In the genomic region with DNA sequence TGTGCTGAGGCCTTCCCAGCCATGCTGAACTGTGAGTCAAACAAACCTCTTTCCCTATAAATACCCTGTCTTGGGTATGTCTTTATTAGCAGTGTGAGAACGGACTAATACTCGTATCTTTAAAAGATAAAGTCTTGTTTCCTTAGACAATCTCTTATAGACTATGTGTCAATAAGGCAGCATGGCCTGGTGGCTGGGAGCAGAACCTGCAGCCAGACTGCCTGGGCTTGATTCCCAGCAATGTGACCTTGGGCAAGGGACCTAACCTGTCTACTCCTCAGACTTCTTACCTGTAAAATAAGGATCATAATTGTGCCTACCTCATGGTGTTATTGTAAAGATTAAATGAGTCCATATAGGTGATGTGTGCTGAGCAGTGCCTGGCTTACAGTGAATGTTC, we compare ENCODE assay signal across 13 cellular contexts.
DNase-seq lines count a peak whose midpoint lies in the region; ATAC-seq and TF ChIP-seq lines count a peak whose summit lies in the region.
"Had no signal": no experiment of that assay in that cellular context is flagged by ENCODE, and none has a peak within 500 bp of the region (broad histone marks: within the 10 kb centered on the region; RNA-seq: fewer than 3 reads in every experiment).

No MANE protein-coding gene starts in this region.

- peak; percentile 42 for DNase-seq in LNCaP clone FGC (ENCODE audit: low read depth)
- DNase-seq in left lobe of liver (ENCODE audit: low spot score) = no peak
- DNase-seq in neural progenitor cell (ENCODE audit: low spot score) = no peak
- DNase-seq: Calu3; CD4-positive, alpha-beta memory T cell; DMS79 treated with DMSO at 0.1 percent for 48 hours; GF-D8; H9 had no signal

- peaks cover 8% of the 10 kb centered on the region for H3K4me1 Mint-ChIP-seq in neural progenitor cell
- H3K4me1 Mint-ChIP-seq: CD4-positive, alpha-beta memory T cell; GM23338 had no signal

- 0 out of 2 replicates have a peak, but pooled peaks have one; percentile 8 for TF ChIP-seq CTCF in LNCaP clone FGC (IDR thresholded peaks at IDR 0.05; ENCODE audit: control insufficient read depth, extremely low read depth, insufficient read depth)
- peak; percentile 35; the same call in 1 of the 2 replicates for TF ChIP-seq CTCF in VCaP (conservative IDR thresholded peaks at IDR 0.05)
- TF ChIP-seq CTCF in neural progenitor cell (IDR thresholded peaks at IDR 0.05) = no peak

- H3K9ac ChIP-seq in neural progenitor cell = no peak overlapping the region

- no peaks in the 10 kb centered on the region for H3K79me2 ChIP-seq in neural progenitor cell (ENCODE audit: low read depth)

- peaks cover 11% of the 10 kb centered on the region for H3K4me1 ChIP-seq in neural progenitor cell

- no peak overlapping the region for H2AFZ ChIP-seq in neural progenitor cell (replicated peaks)
- H2AFZ ChIP-seq: GM23338 had no signal

- H3K36me3 ChIP-seq in neural progenitor cell = no peaks in the 10 kb centered on the region

- H3K27ac Mint-ChIP-seq in neural progenitor cell = no peak overlapping the region
- H3K27ac Mint-ChIP-seq: CD4-positive, alpha-beta memory T cell; GM23338; H9 had no signal

- H3K9me3 Mint-ChIP-seq in neural progenitor cell = no peaks in the 10 kb centered on the region
- H3K9me3 Mint-ChIP-seq: CD4-positive, alpha-beta memory T cell; GM23338; H9 had no signal

- H3K27me3 ChIP-seq in neural progenitor cell = no peaks in the 10 kb centered on the region

- H3K27ac ChIP-seq in VCaP = no peak overlapping the region
- no peak overlapping the region for H3K27ac ChIP-seq in neural progenitor cell

- H3F3A ChIP-seq in neural progenitor cell (ENCODE audit: low read depth) = no peaks in the 10 kb centered on the region

- H3K4me3 ChIP-seq in LNCaP clone FGC (ENCODE audit: low read depth, low read length) = no peak overlapping the region
- H3K4me3 ChIP-seq in neural progenitor cell = no peak overlapping the region
- H3K4me3 ChIP-seq: GM23338 had no signal

- H3K4me3 Mint-ChIP-seq in neural progenitor cell = no peak overlapping the region
- H3K4me3 Mint-ChIP-seq: CD4-positive, alpha-beta memory T cell; GM23338; H9 had no signal

- H3K9me3 ChIP-seq in neural progenitor cell (ENCODE audit: low read depth) = no peaks in the 10 kb centered on the region

- H3K36me3 Mint-ChIP-seq in neural progenitor cell = no peaks in the 10 kb centered on the region
- H3K36me3 Mint-ChIP-seq: CD4-positive, alpha-beta memory T cell had no signal

- no peak overlapping the region for H3K4me2 ChIP-seq in neural progenitor cell
- H3K4me2 ChIP-seq: GM23338 had no signal

- no peaks in the 10 kb centered on the region for H3K27me3 Mint-ChIP-seq in neural progenitor cell (ENCODE audit: insufficient read depth, low read depth)

- H4K20me1 ChIP-seq in neural progenitor cell (ENCODE audit: low read depth) = no peaks in the 10 kb centered on the region

- ATAC-seq in left lobe of liver = peak; percentile 54
- ATAC-seq in GM19351 (IDR thresholded peaks at IDR 0.05; ENCODE audit: unreplicated experiment) = no peak
- ATAC-seq in GM18517 (IDR thresholded peaks at IDR 0.05; ENCODE audit: unreplicated experiment) = no peak
- ATAC-seq: GM23338, HCT116 had no signal
